In the genomic region with DNA sequence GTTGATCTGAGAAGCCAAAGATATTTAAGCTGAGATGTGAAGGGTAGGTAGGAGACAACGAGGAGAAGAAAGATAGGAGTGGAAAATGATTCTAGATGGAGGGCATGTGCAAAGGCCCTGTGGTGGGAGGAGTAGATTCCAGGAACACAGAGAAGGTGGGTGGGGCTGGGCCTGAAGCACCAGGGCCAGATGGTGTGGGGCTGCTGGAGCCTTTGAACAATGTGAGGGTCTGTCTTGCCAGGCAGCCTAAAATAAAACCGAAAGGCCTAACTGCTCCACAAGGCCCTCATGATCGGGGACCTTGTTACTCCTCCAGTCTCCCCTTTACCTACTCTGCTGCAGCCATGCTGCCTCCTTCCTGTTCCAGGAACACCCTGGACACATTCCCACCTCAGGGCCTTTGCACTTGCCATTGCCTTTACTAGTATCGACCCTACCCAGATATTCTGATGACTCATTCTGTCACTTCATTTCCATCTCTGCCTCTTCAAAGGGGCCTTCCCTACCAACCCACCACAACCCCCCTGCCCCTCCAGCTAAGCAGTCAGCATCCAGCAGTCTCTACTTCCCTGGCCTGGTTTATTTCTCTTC, we compare ENCODE assay signal across 19 cellular contexts. TPM values are rescaled to one million over a fixed set of nuclear protein-coding genes. Genes with fewer than 3 reads are reported as not detected.
DNase-seq lines count a peak whose midpoint lies in the region; ATAC-seq, FAIRE-seq and TF ChIP-seq lines count a peak whose summit lies in the region.
"Had no signal": no experiment of that assay in that cellular context is flagged by ENCODE, and none has a peak within 500 bp of the region (broad histone marks: within the 10 kb centered on the region; RNA-seq: fewer than 3 reads in every experiment).

No MANE protein-coding gene starts in this region.

- H3K4me2 ChIP-seq in K562 (ENCODE audit: insufficient read depth, low read length): no peak overlapping the region

- FAIRE-seq in K562 (lab: Jason Lieb, UNC): no peak
- FAIRE-seq: G401.6 had no signal

- no peak overlapping the region for H2AFZ ChIP-seq in K562 (ENCODE audit: low read depth, low read length)
- H2AFZ ChIP-seq: GM23248 had no signal

- POLR2A ChIA-PET in K562 (lab: Yijun Ruan, JAX): interaction anchor here (0.9 kb wide), 1 partner anchor 11 kb away, joined by 3 read pairs; no protein-coding TSS in a partner anchor

- peaks cover 8% of the 10 kb centered on the region for H3K9me3 Mint-ChIP-seq in T-helper 2 cell treated with Interferon-gamma antibody and Interleukin-4, amounts not matched to agents 5 μg/mL and 100 μg/mL, for 36 hours
- H3K9me3 Mint-ChIP-seq in CD4-positive, CD25-positive, alpha-beta regulatory T cell: peaks cover 0 to 6% (median 2%) of the 10 kb centered on the region in 7 donors

- H3K4me3 Mint-ChIP-seq in T-helper 2 cell treated with Interferon-gamma antibody and Interleukin-4, amounts not matched to agents 5 μg/mL and 100 μg/mL, for 36 hours: no peak overlapping the region
- peak overlapping the region in 2 of 4 donors; percentile 41 to 84 for H3K4me3 Mint-ChIP-seq in CD4-positive, CD25-positive, alpha-beta regulatory T cell
- H3K4me3 Mint-ChIP-seq: brain had no signal

- DNase-seq in T-helper 2 cell treated with Interferon-gamma antibody and Interleukin-4, amounts not matched to agents 5 μg/mL and 100 μg/mL, for 36 hours (ENCODE audit: low spot score): no peak
- no peak for DNase-seq in T-helper 2 cell
- DNase-seq in CD4-positive, CD25-positive, alpha-beta regulatory T cell: no peak
- DNase-seq in WERI-Rb-1: no peak
- DNase-seq in K562 (ENCODE audit: extremely low read depth in 1 of 4, low spot score in 3 of 4): no peak
- no peak for DNase-seq in gastrocnemius medialis
- no peak for DNase-seq in NCI-H1092 treated with DMSO at 0.1 percent for 48 hours (lab: John Stamatoyannopoulos, UW)
- DNase-seq: 8988T; activated CD4-positive, alpha-beta T cell treated with anti-CD3 and anti-CD28 coated beads, Interleukin-2, amount 50 U/mL, for 48 hours; activated T-cell treated with anti-CD3 and anti-CD28 coated beads, Interleukin-2, amount 50 U/mL, for 1 hour; effector CD4-positive, alpha-beta T cell; GM23248; heart right ventricle; SJCRH30 had no signal

- in situ Hi-C loops in K562 (cut with MboI): no loop called here
- in situ Hi-C loops in gastrocnemius medialis (cut with MboI; ENCODE audit: low sequenced_read_pairs in 4 of 4): no loop called here

- no TSS peak for BruUV-seq in K562 (replicated peaks; lab: Mats Ljungman, UMichigan)

- intact Hi-C loops in K562 (cut with micrococcal nuclease): no loop called here
- intact Hi-C loops in gastrocnemius medialis (cut with DNase I; ENCODE audit: low total_unique reads): no loop called here

- no peak overlapping the region for H3K27ac ChIP-seq in CD4-positive, CD25-positive, alpha-beta regulatory T cell (ENCODE audit: insufficient read depth, low read length, poor library complexity, severe bottlenecking)
- H3K27ac ChIP-seq in WERI-Rb-1 (peak overlapping the region; percentile 62), K562 (ENCODE audit: extremely low read depth, low read depth, low read length) (no peak overlapping the region), gastrocnemius medialis (no peak overlapping the region)
- H3K27ac ChIP-seq: GM23248, heart right ventricle, suprapubic skin had no signal

- no peaks in the 10 kb centered on the region for H3K27me3 ChIP-seq in CD4-positive, CD25-positive, alpha-beta regulatory T cell (ENCODE audit: control insufficient read depth, insufficient read depth, low read length)
- H3K27me3 ChIP-seq in WERI-Rb-1 (ENCODE audit: insufficient read depth, low read depth, severe bottlenecking) (no peaks in the 10 kb centered on the region), K562 (ENCODE audit: control insufficient read depth in 2 of 2, insufficient read depth in 2 of 2, low read length in 2 of 2) (no peaks in the 10 kb centered on the region), gastrocnemius medialis (no peaks in the 10 kb centered on the region)
- H3K27me3 ChIP-seq: heart right ventricle, SJCRH30, suprapubic skin had no signal

- no peaks in the 10 kb centered on the region for H3K9me3 ChIP-seq in CD4-positive, CD25-positive, alpha-beta regulatory T cell (ENCODE audit: control insufficient read depth in 2 of 2, low read length in 2 of 2)
- H3K9me3 ChIP-seq in WERI-Rb-1 (ENCODE audit: severe bottlenecking): peaks cover 3% of the 10 kb centered on the region
- H3K9me3 ChIP-seq in K562 (replicated peaks; ENCODE audit: control insufficient read depth, insufficient read depth, low read depth, low read length): no peaks in the 10 kb centered on the region
- H3K9me3 ChIP-seq in gastrocnemius medialis: no peaks in the 10 kb centered on the region
- H3K9me3 ChIP-seq: heart right ventricle, SJCRH30, suprapubic skin had no signal

- no peak for ATAC-seq in CD4-positive, CD25-positive, alpha-beta regulatory T cell (ENCODE audit: low read depth in 2 of 2)
- ATAC-seq in K562 (no peak), GM21529 (IDR thresholded peaks at IDR 0.05; ENCODE audit: unreplicated experiment) (no peak), gastrocnemius medialis (no peak)
- ATAC-seq: heart right ventricle, Panc1 had no signal

- no peak overlapping the region for H3K4me3 ChIP-seq in CD4-positive, CD25-positive, alpha-beta regulatory T cell (ENCODE audit: low read depth, low read length)
- H3K4me3 ChIP-seq in WERI-Rb-1 (ENCODE audit: low read depth, low read length) (no peak overlapping the region), K562 (no peak overlapping the region), gastrocnemius medialis (no peak overlapping the region)
- H3K4me3 ChIP-seq: GM23248, heart right ventricle, SJCRH30, suprapubic skin had no signal

- TF ChIP-seq RAD21 in K562 (CRISPR knock-in tag; conservative IDR thresholded peaks at IDR 0.05 in 1 of 2, IDR thresholded peaks at IDR 0.05 in 1 of 2): no peak

- H4K20me1 ChIP-seq in K562 (replicated peaks; ENCODE audit: control insufficient read depth, insufficient read depth, low read length): no peaks in the 10 kb centered on the region

- no peak for TF ChIP-seq CTCF in WERI-Rb-1 (IDR thresholded peaks at IDR 0.05; ENCODE audit: low read depth, low read length)
- no peak for TF ChIP-seq CTCF in K562 (IDR thresholded peaks at IDR 0.05 in 2 of 3, conservative IDR thresholded peaks at IDR 0.05 in 1 of 3; ENCODE audit: insufficient read depth in 2 of 3, low read depth in 1 of 3, low read length in 3 of 3)
- no peak for TF ChIP-seq CTCF in gastrocnemius medialis (IDR thresholded peaks at IDR 0.05 in 4 of 5, conservative IDR thresholded peaks at IDR 0.05 in 1 of 5)

- H3K9me1 ChIP-seq in K562 (ENCODE audit: control insufficient read depth, insufficient read depth, low read length): no peaks in the 10 kb centered on the region

- peak overlapping the region; percentile 53 for H3K27ac Mint-ChIP-seq in T-helper 2 cell treated with Interferon-gamma antibody and Interleukin-4, amounts not matched to agents 5 μg/mL and 100 μg/mL, for 36 hours
- peak overlapping the region; percentile 12 to 97 (median 85) for H3K27ac Mint-ChIP-seq in CD4-positive, CD25-positive, alpha-beta regulatory T cell
- H3K27ac Mint-ChIP-seq: brain had no signal

- no peak overlapping the region for H3K9ac ChIP-seq in K562 (ENCODE audit: insufficient read depth in 1 of 2, low read depth in 2 of 2, low read length in 2 of 2)
- H3K9ac ChIP-seq: GM23248 had no signal

- CTCF ChIA-PET in K562 (lab: Yijun Ruan, JAX; ENCODE audit: low intra/inter-chr PET ratio): no interaction called here

- H3K27me3 Mint-ChIP-seq in T-helper 2 cell treated with Interferon-gamma antibody and Interleukin-4, amounts not matched to agents 5 μg/mL and 100 μg/mL, for 36 hours (ENCODE audit: low read depth): no peaks in the 10 kb centered on the region
- no peaks in the 10 kb centered on the region for H3K27me3 Mint-ChIP-seq in CD4-positive, CD25-positive, alpha-beta regulatory T cell
- H3K27me3 Mint-ChIP-seq: brain had no signal

- WGBS in K562 (ENCODE audit: insufficient coverage, low coverage, missing lambda C conversion rate): 25% methylated on average over 2 of the region's 4 CpGs

- TF ChIP-seq POLR2A in K562 (conservative IDR thresholded peaks at IDR 0.05) (no peak), gastrocnemius medialis (IDR thresholded peaks at IDR 0.05) (no peak)

- peaks cover 5% of the 10 kb centered on the region for H3K36me3 ChIP-seq in CD4-positive, CD25-positive, alpha-beta regulatory T cell (ENCODE audit: control insufficient read depth, insufficient read depth, low read length)
- no peaks in the 10 kb centered on the region for H3K36me3 ChIP-seq in WERI-Rb-1
- H3K36me3 ChIP-seq in K562 (ENCODE audit: control insufficient read depth, insufficient read depth, low read length): no peaks in the 10 kb centered on the region
- no peaks in the 10 kb centered on the region for H3K36me3 ChIP-seq in gastrocnemius medialis
- H3K36me3 ChIP-seq: suprapubic skin had no signal

- peaks cover 40% of the 10 kb centered on the region for H3K36me3 Mint-ChIP-seq in T-helper 2 cell treated with Interferon-gamma antibody and Interleukin-4, amounts not matched to agents 5 μg/mL and 100 μg/mL, for 36 hours (ENCODE audit: low read depth)
- H3K36me3 Mint-ChIP-seq in CD4-positive, CD25-positive, alpha-beta regulatory T cell: peaks cover 33% of the 10 kb centered on the region

- TF ChIP-seq EP300 in K562 (IDR thresholded peaks at IDR 0.05; ENCODE audit: low read length): no peak

- no peaks in the 10 kb centered on the region for H3K79me2 ChIP-seq in K562 (ENCODE audit: control insufficient read depth, insufficient read depth, low read length)

- peaks cover 38% of the 10 kb centered on the region for H3K4me1 Mint-ChIP-seq in T-helper 2 cell treated with Interferon-gamma antibody and Interleukin-4, amounts not matched to agents 5 μg/mL and 100 μg/mL, for 36 hours (ENCODE audit: low read depth)
- H3K4me1 Mint-ChIP-seq in CD4-positive, CD25-positive, alpha-beta regulatory T cell: peaks cover 29 to 94% (median 68%) of the 10 kb centered on the region in 4 donors

- peaks cover 66% of the 10 kb centered on the region for H3K4me1 ChIP-seq in CD4-positive, CD25-positive, alpha-beta regulatory T cell (ENCODE audit: control insufficient read depth, insufficient read depth, low read length, poor library complexity, severe bottlenecking)
- peaks cover 0 to 3% of the 10 kb centered on the region in 2 experiments; a peak in 2 of 5 replicates for H3K4me1 ChIP-seq in K562 (replicated peaks in 1 of 2; ENCODE audit: control insufficient read depth in 2 of 2, insufficient read depth in 2 of 2, low read length in 2 of 2)
- no peaks in the 10 kb centered on the region for H3K4me1 ChIP-seq in gastrocnemius medialis

RNA-seq across cellular contexts. Expression of gene FAM110A, which starts 20.0 kb away (rescaled TPM):
- total RNA-seq in CD4-positive, CD25-positive, alpha-beta regulatory T cell: 27.5 TPM
- 10 to 100 TPM; 24.6 to 36.5 (median 31.7) TPM for polyA plus RNA-seq in CD4-positive, CD25-positive, alpha-beta regulatory T cell
- total RNA-seq in K562 (2011; cell fraction: chromatin; rRNA removed; ENCODE audit: low replicate concordance): 5.9 and 9.9 TPM in 2 replicates
- 7.8 and 8.4 TPM in 2 replicates for total RNA-seq in K562 (2011; cell fraction: nucleolus; rRNA removed)
- 4.7 and 6.6 TPM in 2 replicates for total RNA-seq in K562 (2011; cell fraction: nucleoplasm; rRNA removed)
- total RNA-seq in K562 (2014; rRNA removed) (7.3 and 8.5 TPM in 2 replicates), K562 (2014; rRNA removed; fragmentation: Illumina TruSeq; extraction: Trizol) (2.0 and 2.2 TPM in 2 replicates), K562 (2015; rRNA removed; fragmentation: Illumina TruSeq; extraction: Trizol) (3.3 and 4.1 TPM in 2 replicates), K562 (2021) (15.5 and 15.7 TPM in 2 replicates), gastrocnemius medialis (1 to 10 TPM in 3 of 4 donors, under 1 TPM in 1; 0.25 to 6.2 (median 1.9) TPM)
- polyA plus RNA-seq in K562 (2011; rRNA removed) (3.6 and 10.0 TPM in 2 replicates), K562 (2014; fragmentation: Illumina TruSeq; extraction: Trizol) (6.0 and 8.2 TPM in 2 replicates), K562 (2014; fragmentation: Nextera tagmentation; extraction: Ambion mirVana) (under 1 TPM; 0.73 to 0.93 TPM), K562 (2014; rRNA removed) (9.4 and 11.4 TPM in 2 replicates)
- polyA plus RNA-seq in K562 (2011; cell fraction: cytosol; rRNA removed): 9.4 and 16.0 TPM in 2 replicates
- 9.5 and 9.7 TPM in 2 replicates for polyA plus RNA-seq in K562 (2011; cell fraction: nucleus; rRNA removed)
- 7.9 and 9.5 TPM in 2 replicates for polyA plus RNA-seq in K562 (2012)
- 2.6 and 4.1 TPM in 2 replicates for polyA minus RNA-seq in K562 (2011; rRNA and poly(A)+ RNA removed)
- polyA minus RNA-seq in K562 (2011; cell fraction: cytosol; rRNA and poly(A)+ RNA removed): 3.7 and 8.8 TPM in 2 replicates
- 2.4 and 4.6 TPM in 2 replicates for polyA minus RNA-seq in K562 (2011; cell fraction: nucleus; rRNA and poly(A)+ RNA removed)
